In the genomic region with DNA sequence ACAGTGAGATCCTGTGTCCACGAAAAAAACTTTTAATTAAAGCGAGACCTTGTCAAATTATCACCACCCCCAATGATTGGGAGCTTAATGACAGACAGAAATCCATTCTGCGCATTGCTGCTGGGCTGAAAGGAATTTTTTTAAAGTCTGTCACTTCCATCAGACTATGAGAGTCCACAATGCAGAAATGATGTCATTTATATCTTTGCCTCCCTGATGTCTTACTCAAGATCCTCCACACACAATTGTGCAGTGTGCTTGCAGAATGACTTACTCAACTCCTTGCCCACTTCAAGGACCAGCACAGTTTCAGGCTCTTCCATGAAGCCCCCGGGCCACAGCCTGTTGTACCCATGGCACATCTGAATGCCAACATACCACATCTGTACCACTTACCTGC, we compare ENCODE assay signal across 1 cellular context.
A peak's percentile ranks its signal among the peaks of the same experiment; 100 is the strongest.
TF ChIP-seq lines count a peak whose summit lies in the region.

No MANE protein-coding gene starts in this region.

TF ChIP-seq in HepG2, 621 proteins besides CTCF, POLR2A, EP300 and RAD21:
- TF ChIP-seq ATF7 (IDR thresholded peaks at IDR 0.05) (peak; percentile 74), ATF7 (CRISPR knock-in tag; IDR thresholded peaks at IDR 0.05) (no peak), ZNF580 (CRISPR knock-in tag; IDR thresholded peaks at IDR 0.05; ENCODE audit: borderline replicate concordance, low read depth) (no peak)
